19 cellular contexts compared by ENCODE assay signal in genomic region chr6:22231050-22231449, GRCh38.
A peak's percentile ranks its signal among the peaks of the same experiment; 100 is the strongest.
DNase-seq lines count a peak whose midpoint lies in the region; ATAC-seq, FAIRE-seq and TF ChIP-seq lines count a peak whose summit lies in the region.
"Had no signal": no experiment of that assay in that cellular context is flagged by ENCODE, and none has a peak within 500 bp of the region (broad histone marks: within the 10 kb centered on the region; RNA-seq: fewer than 3 reads in every experiment).

No MANE protein-coding gene starts in this region.

- no peaks in the 10 kb centered on the region for H3K9me3 ChIP-seq in RWPE2 (ENCODE audit: severe bottlenecking)
- no peaks in the 10 kb centered on the region for H3K9me3 ChIP-seq in mammary epithelial cell (replicated peaks; ENCODE audit: insufficient read depth, low read length)
- no peaks in the 10 kb centered on the region for H3K9me3 ChIP-seq in keratinocyte (ENCODE audit: control insufficient read depth, low read depth, low read length)
- H3K9me3 ChIP-seq in smooth muscle cell (replicated peaks; ENCODE audit: low read depth), result no peaks in the 10 kb centered on the region
- H3K9me3 ChIP-seq: Caco-2, HAP-1 had no signal

- ATAC-seq in RWPE2 (ENCODE audit: low read depth), result no peak
- no peak for ATAC-seq in GM19455 (IDR thresholded peaks at IDR 0.05; ENCODE audit: unreplicated experiment)

- no TSS peak for BruUV-seq in mammary epithelial cell (replicated peaks; lab: Mats Ljungman, UMichigan)

- no peak for FAIRE-seq in keratinocyte (lab: Jason Lieb, UNC)
- FAIRE-seq: GM12891, GM18507, H54 had no signal

- peak overlapping the region; percentile 6 for H2AFZ ChIP-seq in mammary epithelial cell (ENCODE audit: low read depth, low read length)
- H2AFZ ChIP-seq in keratinocyte (ENCODE audit: control insufficient read depth, low read length), result no peak overlapping the region
- H2AFZ ChIP-seq in smooth muscle cell (ENCODE audit: low read depth), result no peak overlapping the region

- no peaks in the 10 kb centered on the region for H3K36me3 ChIP-seq in RWPE2 (ENCODE audit: low read depth)
- H3K36me3 ChIP-seq in mammary epithelial cell (ENCODE audit: insufficient read depth, low read length), result no peaks in the 10 kb centered on the region
- H3K36me3 ChIP-seq in keratinocyte (ENCODE audit: control insufficient read depth in 2 of 2, extremely low read depth in 1 of 2, insufficient read depth in 2 of 2, low read length in 2 of 2), result no peaks in the 10 kb centered on the region
- no peaks in the 10 kb centered on the region for H3K36me3 ChIP-seq in smooth muscle cell (ENCODE audit: low read depth)
- H3K36me3 ChIP-seq: HAP-1 had no signal

- H3K27me3 ChIP-seq in RWPE2 (ENCODE audit: insufficient read depth, poor library complexity, severe bottlenecking), result no peaks in the 10 kb centered on the region
- no peaks in the 10 kb centered on the region for H3K27me3 ChIP-seq in mammary epithelial cell (ENCODE audit: insufficient read depth, low read length)
- H3K27me3 ChIP-seq in keratinocyte (ENCODE audit: control insufficient read depth, extremely low read depth, insufficient read depth, low read length), result no peaks in the 10 kb centered on the region
- H3K27me3 ChIP-seq in smooth muscle cell (ENCODE audit: low read depth), result no peaks in the 10 kb centered on the region

- H3K4me2 ChIP-seq in mammary epithelial cell (ENCODE audit: insufficient read depth, low read depth, low read length), result peak overlapping the region; percentile 19
- H3K4me2 ChIP-seq in keratinocyte (ENCODE audit: control insufficient read depth, extremely low read depth, insufficient read depth, low read depth, low read length), result peak overlapping the region; percentile 11
- H3K4me2 ChIP-seq in smooth muscle cell, result peak overlapping the region; percentile 52

- H3K9me1 ChIP-seq in keratinocyte (ENCODE audit: control insufficient read depth, extremely low read depth, insufficient read depth, low read length), result no peaks in the 10 kb centered on the region

- 95% methylated on average over 7 of the region's 7 CpGs for WGBS in mammary epithelial cell (ENCODE audit: low coverage, missing lambda C conversion rate)
- 87% methylated on average over 7 of the region's 7 CpGs for WGBS in smooth muscle cell (ENCODE audit: low lambda C conversion rate)

- intact Hi-C loops in mammary epithelial cell (cut with micrococcal nuclease), result no loop called here

- no peak overlapping the region for H3K9ac ChIP-seq in mammary epithelial cell (ENCODE audit: insufficient read depth, low read length)
- H3K9ac ChIP-seq in keratinocyte (ENCODE audit: control insufficient read depth, extremely low read depth, insufficient read depth, low read length), result no peak overlapping the region
- H3K9ac ChIP-seq in smooth muscle cell (ENCODE audit: low read depth), result no peak overlapping the region

- H4K20me1 ChIP-seq in mammary epithelial cell (ENCODE audit: insufficient read depth, low read length) (no peaks in the 10 kb centered on the region), keratinocyte (ENCODE audit: control insufficient read depth, extremely low read depth, insufficient read depth, low read length) (no peaks in the 10 kb centered on the region), smooth muscle cell (ENCODE audit: low read depth) (no peaks in the 10 kb centered on the region)

- no peaks in the 10 kb centered on the region for H3K79me2 ChIP-seq in mammary epithelial cell (ENCODE audit: insufficient read depth, low read length)
- H3K79me2 ChIP-seq in keratinocyte (ENCODE audit: control insufficient read depth, insufficient read depth, low read length), result no peaks in the 10 kb centered on the region
- H3K79me2 ChIP-seq in smooth muscle cell (ENCODE audit: low read depth), result no peaks in the 10 kb centered on the region

- dilution Hi-C loops in mammary epithelial cell (cut with HindIII; ENCODE audit: low sequenced_read_pairs), result no loop called here
- dilution Hi-C loops in keratinocyte (cut with MboI; ENCODE audit: extremely low pct_ligation_motif_present, low sequenced_read_pairs), result no loop called here

- H3F3A ChIP-seq in smooth muscle cell (ENCODE audit: low read depth), result no peaks in the 10 kb centered on the region

- TF ChIP-seq CTCF in RWPE2 (IDR thresholded peaks at IDR 0.05; ENCODE audit: poor library complexity, severe bottlenecking) (no peak), mammary epithelial cell (conservative IDR thresholded peaks at IDR 0.05 in 1 of 2, IDR thresholded peaks at IDR 0.05 in 1 of 2; ENCODE audit: extremely low read depth in 1 of 2, insufficient read depth in 1 of 2, low read depth in 1 of 2, low read length in 2 of 2) (no peak), keratinocyte (optimal IDR thresholded peaks at IDR 0.05 in 1 of 3, IDR thresholded peaks at IDR 0.05 in 1 of 3, conservative IDR thresholded peaks at IDR 0.05 in 1 of 3; ENCODE audit: extremely low read depth in 1 of 3, insufficient read depth in 2 of 3, low read length in 3 of 3) (no peak), smooth muscle cell (IDR thresholded peaks at IDR 0.05; ENCODE audit: borderline replicate concordance, insufficient read depth, poor library complexity, severe bottlenecking) (no peak)

- H3K4me1 ChIP-seq in RWPE2 (ENCODE audit: insufficient read depth, poor library complexity, severe bottlenecking) (peaks cover 8% of the 10 kb centered on the region), mammary epithelial cell (ENCODE audit: insufficient read depth, low read length) (peaks cover 13% of the 10 kb centered on the region), keratinocyte (ENCODE audit: control insufficient read depth, extremely low read depth, insufficient read depth, low read length) (peaks cover 18% of the 10 kb centered on the region), smooth muscle cell (ENCODE audit: low read depth) (no peaks in the 10 kb centered on the region)
- H3K4me1 ChIP-seq: Caco-2, HAP-1 had no signal

- in situ Hi-C loops in mammary epithelial cell (cut with MboI; ENCODE audit: low sequenced_read_pairs in 2 of 2), result no loop called here

- DNase-seq in RWPE2 (ENCODE audit: low spot score) (no peak), mammary epithelial cell (no peak), keratinocyte (ENCODE audit: low read depth, low spot score) (no peak), smooth muscle cell (lab: John Stamatoyannopoulos, UW; ENCODE audit: unreplicated experiment) (no peak), DMS53 treated with DMSO at 0.1 percent for 48 hours (lab: John Stamatoyannopoulos, UW; ENCODE audit: unreplicated experiment) (no peak), EL (no peak)
- DNase-seq: C1 segment of cervical spinal cord; Caco-2; CD4-positive, alpha-beta memory T cell; DMS153; DMS79; GF-D8; GOT3; HFFc6 had no signal

- H3K27ac ChIP-seq in RWPE2 (ENCODE audit: poor library complexity, severe bottlenecking) (peak overlapping the region; percentile 67), mammary epithelial cell (ENCODE audit: insufficient read depth, low read depth, low read length) (peak overlapping the region; percentile 50), keratinocyte (ENCODE audit: control insufficient read depth, insufficient read depth, low read length) (peak overlapping the region; percentile 22), smooth muscle cell (ENCODE audit: low read depth) (peak overlapping the region; percentile 62)

- H3K4me3 ChIP-seq in RWPE2 (ENCODE audit: severe bottlenecking) (no peak overlapping the region), mammary epithelial cell (replicated peaks in 1 of 3; ENCODE audit: insufficient read depth in 1 of 3, low read depth in 2 of 3, low read length in 3 of 3) (no peak overlapping the region), keratinocyte (ENCODE audit: control insufficient read depth in 2 of 3, extremely low read depth in 1 of 3, insufficient read depth in 2 of 3, low read depth in 1 of 3, low read length in 3 of 3) (no peak overlapping the region), smooth muscle cell (no peak overlapping the region)
- H3K4me3 ChIP-seq: HAP-1 had no signal

- CTCF ChIA-PET in mammary epithelial cell (lab: Charles Lee; ENCODE audit: low non-redundant PET), result no interaction called here
